Comparison of ENCODE assay signal across 14 cellular contexts in genomic region chr3:152355744-152356665, GRCh38.
DNase-seq lines count a peak whose midpoint lies in the region; ATAC-seq, FAIRE-seq and TF ChIP-seq lines count a peak whose summit lies in the region.
"Had no signal": no experiment of that assay in that cellular context is flagged by ENCODE, and none has a peak within 500 bp of the region (broad histone marks: within the 10 kb centered on the region; RNA-seq: fewer than 3 reads in every experiment).

No MANE protein-coding gene starts in this region.

- H3K27ac ChIP-seq in liver (ENCODE audit: low read depth in 1 of 2, low read length in 2 of 2) (peak overlapping the region; percentile 1 to 40), HepG2 (ENCODE audit: extremely low read length, insufficient read depth, low read length) (no peak overlapping the region), ascending aorta (peak overlapping the region; percentile 23 to 45), right lobe of liver (peak overlapping the region; percentile 20 to 47 (median 34))
- H3K27ac ChIP-seq: epithelial cell of prostate had no signal

- H3K9ac ChIP-seq in liver (ENCODE audit: low read depth in 1 of 2, low read length in 2 of 2) (peak overlapping the region in 1 of 2 donors; percentile 35), HepG2 (ENCODE audit: insufficient read depth, low read depth, low read length) (no peak overlapping the region)

- ATAC-seq in HepG2 (no peak), right lobe of liver (peak; percentile 85 to 92 (median 88)), HG02970 (IDR thresholded peaks at IDR 0.05; ENCODE audit: low FRiP score, unreplicated experiment) (no peak)

- TF ChIP-seq RAD21 in liver (IDR thresholded peaks at IDR 0.05) (no peak), HepG2 (CRISPR knock-in tag; IDR thresholded peaks at IDR 0.05) (no peak)

- H3K79me2 ChIP-seq in HepG2 (ENCODE audit: insufficient read depth, low read length): peaks cover 45% of the 10 kb centered on the region

- no peak overlapping the region for H2AFZ ChIP-seq in HepG2 (ENCODE audit: low read length)

- CTCF ChIA-PET in HepG2 (lab: Yijun Ruan, JAX; ENCODE audit: low intra/inter-chr PET ratio, low total read pairs): no interaction called here

- H3K9me3 ChIP-seq in liver (ENCODE audit: control insufficient read depth in 4 of 4, low read length in 3 of 4) (no peaks in the 10 kb centered on the region), HepG2 (ENCODE audit: low read length) (no peaks in the 10 kb centered on the region), ascending aorta (no peaks in the 10 kb centered on the region), right lobe of liver (no peaks in the 10 kb centered on the region)

- DNase-seq in HepG2 (ENCODE audit: low spot score) (no peak), ascending aorta (ENCODE audit: low spot score in 2 of 2) (no peak), right lobe of liver (peak in 1 of 3 donors; percentile 31), cerebellum (ENCODE audit: low spot score) (no peak), D721Med (ENCODE audit: insufficient read length, low spot score) (no peak)
- no peak for DNase-seq in stimulated activated CD4-positive, alpha-beta T cell treated with anti-CD3 and anti-CD28 coated beads, Interleukin-15, amount 100 ng/mL, for 24 hours
- DNase-seq: hypothalamus; NCI-H1092 treated with DMSO at 0.1 percent for 48 hours; NK-92 treated with Interleukin-12 subunit alpha and Interleukin-12 subunit beta, amount 100 ng/mL, for 24 hours; SHP77; T1000 had no signal

- no peak for TF ChIP-seq EP300 in HepG2 (IDR thresholded peaks at IDR 0.05; ENCODE audit: low read depth in 2 of 2, low read length in 2 of 2)
- TF ChIP-seq EP300 in HepG2 (CRISPR knock-in tag; IDR thresholded peaks at IDR 0.05; ENCODE audit: borderline replicate concordance): no peak

- peaks cover 0 to 12% (median 4%) of the 10 kb centered on the region in 4 donors for H3K4me1 ChIP-seq in liver (ENCODE audit: control insufficient read depth in 4 of 4, insufficient read depth in 4 of 4, low read length in 3 of 4)
- H3K4me1 ChIP-seq in HepG2 (ENCODE audit: insufficient read depth, low read length): no peaks in the 10 kb centered on the region
- peaks cover 0 to 37% of the 10 kb centered on the region in 2 donors for H3K4me1 ChIP-seq in ascending aorta
- H3K4me1 ChIP-seq in right lobe of liver: peaks cover 0 to 17% (median 0%) of the 10 kb centered on the region in 4 donors

- H3K36me3 ChIP-seq in liver (ENCODE audit: control insufficient read depth in 4 of 4, insufficient read depth in 3 of 4, low read depth in 1 of 4, low read length in 3 of 4) (peaks cover 0 to 1% (median 0%) of the 10 kb centered on the region in 4 donors), HepG2 (replicated peaks in 1 of 2; ENCODE audit: control insufficient read depth in 1 of 2, insufficient read depth in 2 of 2, low read length in 2 of 2) (no peaks in the 10 kb centered on the region), ascending aorta (peaks cover 0 to 5% of the 10 kb centered on the region in 2 donors), right lobe of liver (no peaks in the 10 kb centered on the region)

- in situ Hi-C loops in HepG2 (cut with HindIII; ENCODE audit: extremely low pct_ligation_motif_present, low pct_unique_long_range_greater_than_20kb): no loop called here

- 65% methylated on average over 10 of the region's 10 CpGs for WGBS in liver
- WGBS in HepG2 (ENCODE audit: low lambda C conversion rate): 98% methylated on average over 10 of the region's 10 CpGs
- WGBS in right lobe of liver (ENCODE audit: insufficient coverage, low coverage, low lambda C conversion rate, missing lambda C conversion rate): 50% methylated on average over 10 of the region's 10 CpGs

- no peaks in the 10 kb centered on the region for H3K27me3 ChIP-seq in liver (ENCODE audit: control insufficient read depth in 4 of 4, insufficient read depth in 4 of 4, low read length in 3 of 4)
- no peaks in the 10 kb centered on the region for H3K27me3 ChIP-seq in HepG2 (ENCODE audit: control insufficient read depth in 1 of 2, insufficient read depth in 2 of 2, low read length in 2 of 2)
- H3K27me3 ChIP-seq in ascending aorta: no peaks in the 10 kb centered on the region
- no peaks in the 10 kb centered on the region for H3K27me3 ChIP-seq in right lobe of liver

- TF ChIP-seq POLR2A in HepG2 (IDR thresholded peaks at IDR 0.05; ENCODE audit: insufficient read depth in 1 of 2, low read depth in 2 of 2, low read length in 2 of 2): no peak
- no peak for TF ChIP-seq POLR2A in right lobe of liver (IDR thresholded peaks at IDR 0.05)

- no TSS peak for BruUV-seq in HepG2 (replicated peaks; lab: Mats Ljungman, UMichigan)

- FAIRE-seq in HepG2 (lab: Jason Lieb, UNC) (no peak), D721Med (lab: Jason Lieb, UNC) (no peak)

- POLR2A ChIA-PET in HepG2 (lab: Yijun Ruan, JAX): no interaction called here

- TF ChIP-seq CTCF in liver (IDR thresholded peaks at IDR 0.05; ENCODE audit: low read depth, low read length, missing input control): no peak
- no peak for TF ChIP-seq CTCF in HepG2 (CRISPR knock-in tag; IDR thresholded peaks at IDR 0.05)
- TF ChIP-seq CTCF in ascending aorta (IDR thresholded peaks at IDR 0.05): no peak
- TF ChIP-seq CTCF in right lobe of liver (IDR thresholded peaks at IDR 0.05): no peak
- TF ChIP-seq CTCF in D721Med (IDR thresholded peaks at IDR 0.05; ENCODE audit: insufficient read depth, missing control alignments): no peak

- H3K4me2 ChIP-seq in HepG2 (ENCODE audit: low read depth, low read length): no peak overlapping the region

- intact Hi-C loops in HepG2 (cut with micrococcal nuclease; ENCODE audit: unreplicated experiment): no loop called here
- intact Hi-C loops in ascending aorta (cut with DNase I): no loop called here
- intact Hi-C loops in right lobe of liver (cut with DNase I): no loop called here

- H3K4me3 ChIP-seq in liver (ENCODE audit: low read depth in 1 of 3, low read length in 3 of 3): no peak overlapping the region
- H3K4me3 ChIP-seq in HepG2 (replicated peaks in 1 of 3; ENCODE audit: insufficient read depth in 1 of 3, low read depth in 2 of 3, low read length in 3 of 3): no peak overlapping the region
- no peak overlapping the region for H3K4me3 ChIP-seq in ascending aorta
- H3K4me3 ChIP-seq in right lobe of liver: no peak overlapping the region

- no peaks in the 10 kb centered on the region; the same call in 1 of the 2 replicates for H4K20me1 ChIP-seq in HepG2 (ENCODE audit: insufficient read depth, low read length)

TF ChIP-seq in liver, 16 proteins besides CTCF, POLR2A, EP300 and RAD21:
- TF ChIP-seq NR2F2 (IDR thresholded peaks at IDR 0.05) (no peak), EGR1 (IDR thresholded peaks at IDR 0.05; ENCODE audit: low read depth in 2 of 2) (no peak), HNF4A (conservative IDR thresholded peaks at IDR 0.05) (peak; percentile 58 to 62), RXRA (IDR thresholded peaks at IDR 0.05) (peak in 1 of 2 donors; percentile 6), MAX (IDR thresholded peaks at IDR 0.05) (peak; percentile 55), FOXA1 (IDR thresholded peaks at IDR 0.05) (peak; percentile 22)
TF ChIP-seq in liver: peak in this region for 4.

TF ChIP-seq in HepG2, 621 proteins besides CTCF, POLR2A, EP300 and RAD21:
- TF ChIP-seq HDAC2 (CRISPR knock-in tag; IDR thresholded peaks at IDR 0.05): no peak
- no peak for TF ChIP-seq ZNF792 (CRISPR knock-in tag; IDR thresholded peaks at IDR 0.05)
- TF ChIP-seq ZSCAN22 (CRISPR knock-in tag; IDR thresholded peaks at IDR 0.05): no peak
- no peak for TF ChIP-seq ZNF614 (CRISPR knock-in tag; IDR thresholded peaks at IDR 0.05; ENCODE audit: borderline replicate concordance)
- TF ChIP-seq, protein P1, sequence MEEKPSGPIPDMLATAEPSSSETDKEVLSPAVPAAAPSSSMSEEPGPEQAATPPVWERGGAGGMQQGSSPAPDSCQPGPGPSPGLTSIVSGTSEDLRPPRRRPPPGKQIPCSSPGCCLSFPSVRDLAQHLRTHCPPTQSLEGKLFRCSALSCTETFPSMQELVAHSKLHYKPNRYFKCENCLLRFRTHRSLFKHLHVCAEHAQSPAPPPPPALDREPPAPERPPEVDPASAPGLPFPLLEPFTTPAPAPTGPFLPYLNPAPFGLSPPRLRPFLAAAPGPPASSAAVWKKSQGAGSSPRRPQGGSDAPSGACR (CRISPR knock-in tag; IDR thresholded peaks at IDR 0.05): no peak
- TF ChIP-seq, protein P2, sequence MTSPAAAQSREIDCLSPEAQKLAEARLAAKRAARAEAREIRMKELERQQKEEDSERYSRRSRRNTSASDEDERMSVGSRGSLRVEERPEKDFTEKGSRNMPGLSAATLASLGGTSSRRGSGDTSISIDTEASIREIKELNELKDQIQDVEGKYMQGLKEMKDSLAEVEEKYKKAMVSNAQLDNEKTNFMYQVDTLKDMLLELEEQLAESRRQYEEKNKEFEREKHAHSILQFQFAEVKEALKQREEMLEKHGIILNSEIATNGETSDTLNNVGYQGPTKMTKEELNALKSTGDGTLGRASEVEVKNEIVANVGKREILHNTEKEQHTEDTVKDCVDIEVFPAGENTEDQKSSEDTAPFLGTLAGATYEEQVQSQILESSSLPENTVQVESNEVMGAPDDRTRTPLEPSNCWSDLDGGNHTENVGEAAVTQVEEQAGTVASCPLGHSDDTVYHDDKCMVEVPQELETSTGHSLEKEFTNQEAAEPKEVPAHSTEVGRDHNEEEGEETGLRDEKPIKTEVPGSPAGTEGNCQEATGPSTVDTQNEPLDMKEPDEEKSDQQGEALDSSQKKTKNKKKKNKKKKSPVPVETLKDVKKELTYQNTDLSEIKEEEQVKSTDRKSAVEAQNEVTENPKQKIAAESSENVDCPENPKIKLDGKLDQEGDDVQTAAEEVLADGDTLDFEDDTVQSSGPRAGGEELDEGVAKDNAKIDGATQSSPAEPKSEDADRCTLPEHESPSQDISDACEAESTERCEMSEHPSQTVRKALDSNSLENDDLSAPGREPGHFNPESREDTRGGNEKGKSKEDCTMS (CRISPR knock-in tag; conservative IDR thresholded peaks at IDR 0.05): no peak
- no peak for TF ChIP-seq DR1 (CRISPR knock-in tag; IDR thresholded peaks at IDR 0.05)
- no peak for TF ChIP-seq PPARG (CRISPR knock-in tag; conservative IDR thresholded peaks at IDR 0.05)

Comparison
In these comparisons a context has a peak if more than half of its experiments do, and no peak if none do; other contexts are left out.
1. ATAC-seq: peak in right lobe of liver (4 of 4); none in HepG2 (single experiment) and HG02970 (single experiment).